1 cellular context compared by ENCODE assay signal in the genomic region with DNA sequence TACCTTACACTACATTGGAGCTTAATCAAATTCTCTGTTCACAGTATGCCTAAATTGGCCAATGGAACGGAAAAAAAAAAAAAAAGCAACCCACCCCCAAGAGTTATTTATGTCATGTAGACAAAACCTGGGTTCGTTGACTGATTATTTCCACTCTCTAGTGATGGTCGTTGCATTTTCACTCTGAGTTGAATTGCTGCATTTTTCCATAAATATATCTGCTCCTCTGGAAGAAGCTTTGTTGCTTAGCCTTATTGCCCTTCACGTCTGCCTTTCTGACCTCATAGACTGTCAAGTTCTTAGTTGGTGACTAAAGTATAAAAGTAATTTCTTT.
TF ChIP-seq lines count a peak whose summit lies in the region.

No MANE protein-coding gene starts in this region.

TF ChIP-seq in K562, 482 proteins besides CTCF, POLR2A, EP300 and RAD21 (continued from another document):
- TF ChIP-seq ZNF224 (CRISPR knock-in tag; IDR thresholded peaks at IDR 0.05) (no peak), NFATC3 (IDR thresholded peaks at IDR 0.05) (no peak), ZFPM2 (CRISPR knock-in tag; IDR thresholded peaks at IDR 0.05) (no peak), ZNF699 (CRISPR knock-in tag; IDR thresholded peaks at IDR 0.05; ENCODE audit: insufficient replicate concordance) (no peak), ZNF717 (CRISPR knock-in tag; IDR thresholded peaks at IDR 0.05) (no peak)
- TF ChIP-seq, protein P1, sequence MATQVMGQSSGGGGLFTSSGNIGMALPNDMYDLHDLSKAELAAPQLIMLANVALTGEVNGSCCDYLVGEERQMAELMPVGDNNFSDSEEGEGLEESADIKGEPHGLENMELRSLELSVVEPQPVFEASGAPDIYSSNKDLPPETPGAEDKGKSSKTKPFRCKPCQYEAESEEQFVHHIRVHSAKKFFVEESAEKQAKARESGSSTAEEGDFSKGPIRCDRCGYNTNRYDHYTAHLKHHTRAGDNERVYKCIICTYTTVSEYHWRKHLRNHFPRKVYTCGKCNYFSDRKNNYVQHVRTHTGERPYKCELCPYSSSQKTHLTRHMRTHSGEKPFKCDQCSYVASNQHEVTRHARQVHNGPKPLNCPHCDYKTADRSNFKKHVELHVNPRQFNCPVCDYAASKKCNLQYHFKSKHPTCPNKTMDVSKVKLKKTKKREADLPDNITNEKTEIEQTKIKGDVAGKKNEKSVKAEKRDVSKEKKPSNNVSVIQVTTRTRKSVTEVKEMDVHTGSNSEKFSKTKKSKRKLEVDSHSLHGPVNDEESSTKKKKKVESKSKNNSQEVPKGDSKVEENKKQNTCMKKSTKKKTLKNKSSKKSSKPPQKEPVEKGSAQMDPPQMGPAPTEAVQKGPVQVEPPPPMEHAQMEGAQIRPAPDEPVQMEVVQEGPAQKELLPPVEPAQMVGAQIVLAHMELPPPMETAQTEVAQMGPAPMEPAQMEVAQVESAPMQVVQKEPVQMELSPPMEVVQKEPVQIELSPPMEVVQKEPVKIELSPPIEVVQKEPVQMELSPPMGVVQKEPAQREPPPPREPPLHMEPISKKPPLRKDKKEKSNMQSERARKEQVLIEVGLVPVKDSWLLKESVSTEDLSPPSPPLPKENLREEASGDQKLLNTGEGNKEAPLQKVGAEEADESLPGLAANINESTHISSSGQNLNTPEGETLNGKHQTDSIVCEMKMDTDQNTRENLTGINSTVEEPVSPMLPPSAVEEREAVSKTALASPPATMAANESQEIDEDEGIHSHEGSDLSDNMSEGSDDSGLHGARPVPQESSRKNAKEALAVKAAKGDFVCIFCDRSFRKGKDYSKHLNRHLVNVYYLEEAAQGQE (CRISPR knock-in tag; IDR thresholded peaks at IDR 0.05; ENCODE audit: low read depth) = no peak
